In genomic region chr20:46545077-46545826, GRCh38 we compare ENCODE assay signal across 13 cellular contexts. TPM values are rescaled to one million over a fixed set of nuclear protein-coding genes. Genes with fewer than 3 reads are reported as not detected.
DNase-seq lines count a peak whose midpoint lies in the region; ATAC-seq and TF ChIP-seq lines count a peak whose summit lies in the region.
"Had no signal": no experiment of that assay in that cellular context is flagged by ENCODE, and none has a peak within 500 bp of the region (broad histone marks: within the 10 kb centered on the region; RNA-seq: fewer than 3 reads in every experiment).

No MANE protein-coding gene starts in this region.

- peak overlapping the region; percentile 40 for H3K4me3 Mint-ChIP-seq in activated CD4-positive, alpha-beta T cell treated with anti-CD3 and anti-CD28 coated beads, Interleukin-2, amount 10 ng/mL, durations not matched to agents 7 days and 5 days
- peak overlapping the region; percentile 70 for H3K4me3 Mint-ChIP-seq in activated naive CD8-positive, alpha-beta T cell treated with anti-CD3 and anti-CD28 coated beads, Interleukin-2, amount 10 ng/mL, durations not matched to agents 7 days and 5 days

- whole genome bisulfite sequencing in heart right ventricle, 2 donors, result 84 to 87% methylated on average over 14 of the region's 14 CpGs

- H3K27ac Mint-ChIP-seq in activated CD4-positive, alpha-beta T cell treated with anti-CD3 and anti-CD28 coated beads, Interleukin-2, amount 10 ng/mL, durations not matched to agents 7 days and 5 days, result peak overlapping the region; percentile 87
- peak overlapping the region; percentile 93 for H3K27ac Mint-ChIP-seq in activated naive CD8-positive, alpha-beta T cell treated with anti-CD3 and anti-CD28 coated beads, Interleukin-2, amount 10 ng/mL, durations not matched to agents 7 days and 5 days

- DNase-seq in activated CD4-positive, alpha-beta T cell treated with anti-CD3 and anti-CD28 coated beads, Interleukin-2, amount 10 ng/mL, durations not matched to agents 7 days and 5 days, result peak; percentile 63
- no peak for DNase-seq in activated CD4-positive, alpha-beta T cell treated with anti-CD3 and anti-CD28 coated beads for 4 hours
- DNase-seq in NCI-H2029 treated with DMSO at 0.1 percent for 48 hours (lab: John Stamatoyannopoulos, UW) (peak; percentile 38), hepatic stellate cell (ENCODE audit: low spot score) (no peak), heart right ventricle (no peak)
- peak; percentile 67 for DNase-seq in activated naive CD8-positive, alpha-beta T cell treated with anti-CD3 and anti-CD28 coated beads, Interleukin-2, amount 10 ng/mL, durations not matched to agents 7 days and 5 days
- DNase-seq in stimulated activated CD8-positive, alpha-beta memory T cell treated with anti-CD3 and anti-CD28 coated beads, Interleukin-4, amount 100 ng/mL, for 48 hours, result peak; percentile 62
- DNase-seq: amniotic stem cell had no signal

- H3K36me3 ChIP-seq in heart right ventricle, result no peaks in the 10 kb centered on the region
- H3K36me3 ChIP-seq: neutrophil had no signal

- H3K27me3 Mint-ChIP-seq in activated CD4-positive, alpha-beta T cell treated with anti-CD3 and anti-CD28 coated beads, Interleukin-2, amount 10 ng/mL, durations not matched to agents 7 days and 5 days, result peaks cover 7% of the 10 kb centered on the region
- peaks cover 15% of the 10 kb centered on the region for H3K27me3 Mint-ChIP-seq in activated naive CD8-positive, alpha-beta T cell treated with anti-CD3 and anti-CD28 coated beads, Interleukin-2, amount 10 ng/mL, durations not matched to agents 7 days and 5 days

- H3K27ac ChIP-seq in heart right ventricle, result no peak overlapping the region
- H3K27ac ChIP-seq: neutrophil had no signal

- H3K4me1 Mint-ChIP-seq in activated CD4-positive, alpha-beta T cell treated with anti-CD3 and anti-CD28 coated beads, Interleukin-2, amount 10 ng/mL, durations not matched to agents 7 days and 5 days, result peaks cover 10% of the 10 kb centered on the region
- H3K4me1 Mint-ChIP-seq in activated naive CD8-positive, alpha-beta T cell treated with anti-CD3 and anti-CD28 coated beads, Interleukin-2, amount 10 ng/mL, durations not matched to agents 7 days and 5 days, result peaks cover 12% of the 10 kb centered on the region

- no peaks in the 10 kb centered on the region for H3K9me3 ChIP-seq in heart right ventricle
- H3K9me3 ChIP-seq: neutrophil had no signal

- TF ChIP-seq CTCF in heart right ventricle (IDR thresholded peaks at IDR 0.05), result no peak

- no peaks in the 10 kb centered on the region for H3K36me3 Mint-ChIP-seq in activated CD4-positive, alpha-beta T cell treated with anti-CD3 and anti-CD28 coated beads, Interleukin-2, amount 10 ng/mL, durations not matched to agents 7 days and 5 days (ENCODE audit: low read depth)
- no peaks in the 10 kb centered on the region for H3K36me3 Mint-ChIP-seq in activated naive CD8-positive, alpha-beta T cell treated with anti-CD3 and anti-CD28 coated beads, Interleukin-2, amount 10 ng/mL, durations not matched to agents 7 days and 5 days

- intact Hi-C loops in heart right ventricle (cut with DNase I), result no loop called here

- peaks cover 0 to 50% (median 37%) of the 10 kb centered on the region in 7 donors for H3K27me3 ChIP-seq in heart right ventricle

- POLR2A ChIA-PET in activated CD4-positive, alpha-beta T cell treated with anti-CD3 and anti-CD28 coated beads, Interleukin-2, amount 10 ng/mL, durations not matched to agents 7 days and 5 days (lab: Charles Lee), result interaction anchor here (1.1 kb wide), 1 partner anchor 8 kb away, joined by 4 read pairs; no protein-coding TSS in a partner anchor
- POLR2A ChIA-PET in activated naive CD8-positive, alpha-beta T cell treated with anti-CD3 and anti-CD28 coated beads, Interleukin-2, amount 10 ng/mL, durations not matched to agents 7 days and 5 days (lab: Charles Lee), result interaction anchor here (0.7 to 1.6 kb wide), 6 partner anchors 9 to 143 kb away, joined by 3 to 7 read pairs (median 3); partner anchors contain the start of gene TP53RK

- H3K9me3 Mint-ChIP-seq in activated CD4-positive, alpha-beta T cell treated with anti-CD3 and anti-CD28 coated beads, Interleukin-2, amount 10 ng/mL, durations not matched to agents 7 days and 5 days, result no peaks in the 10 kb centered on the region
- H3K9me3 Mint-ChIP-seq in activated naive CD8-positive, alpha-beta T cell treated with anti-CD3 and anti-CD28 coated beads, Interleukin-2, amount 10 ng/mL, durations not matched to agents 7 days and 5 days, result no peaks in the 10 kb centered on the region

- H3K4me1 ChIP-seq in heart right ventricle, result peaks cover 0 to 14% (median 0%) of the 10 kb centered on the region in 9 donors

- CTCF ChIA-PET in activated CD4-positive, alpha-beta T cell treated with anti-CD3 and anti-CD28 coated beads, Interleukin-2, amount 10 ng/mL, durations not matched to agents 7 days and 5 days (lab: Charles Lee), result interaction anchor here (0.8 to 1.6 kb wide), 12 partner anchors 9 to 144 kb away, joined by 3 to 10 read pairs (median 4); partner anchors contain the start of gene TP53RK

- peak; percentile 89 for ATAC-seq in activated naive CD8-positive, alpha-beta T cell treated with anti-CD3 and anti-CD28 coated beads, Interleukin-2, amount 10 ng/mL, durations not matched to agents 7 days and 5 days (ENCODE audit: low read depth)
- ATAC-seq in GM21360 (IDR thresholded peaks at IDR 0.05; ENCODE audit: unreplicated experiment) (no peak), heart right ventricle (no peak)

- no peak overlapping the region for H3K4me3 ChIP-seq in heart right ventricle

RNA-seq across cellular contexts. Expression of gene OCSTAMP, which starts 5.2 kb away (rescaled TPM):
- total RNA-seq in activated CD4-positive, alpha-beta T cell treated with anti-CD3 and anti-CD28 coated beads, Interleukin-2, amount 10 ng/mL, durations not matched to agents 7 days and 5 days, result not detected
- total RNA-seq in activated naive CD8-positive, alpha-beta T cell treated with anti-CD3 and anti-CD28 coated beads, Interleukin-2, amount 10 ng/mL, durations not matched to agents 7 days and 5 days, result not detected
- not detected for total RNA-seq in heart right ventricle
- not detected for polyA plus RNA-seq in heart right ventricle
- total RNA-seq: fibroblast of villous mesenchyme, subcutaneous adipose tissue had no signal
- polyA plus RNA-seq: AG04450 had no signal

RNA-seq across cellular contexts. Expression of gene ZNF334, which starts 31.9 kb away (rescaled TPM):
- total RNA-seq in activated CD4-positive, alpha-beta T cell treated with anti-CD3 and anti-CD28 coated beads, Interleukin-2, amount 10 ng/mL, durations not matched to agents 7 days and 5 days, result under 1 TPM; 0.50 to 0.71 TPM
- total RNA-seq in activated naive CD8-positive, alpha-beta T cell treated with anti-CD3 and anti-CD28 coated beads, Interleukin-2, amount 10 ng/mL, durations not matched to agents 7 days and 5 days, result 1 to 10 TPM; 1.9 to 2.1 TPM
- total RNA-seq in heart right ventricle, result 1 to 10 TPM in 9 of 10 donors, under 1 TPM in 1; 0.70 to 3.0 (median 1.6) TPM
- polyA plus RNA-seq in heart right ventricle, result 1 to 10 TPM in 1 of 2 donors, under 1 TPM in 1; 0.64 to 2.9 TPM

Comparison
In these comparisons a context has a peak if more than half of its experiments do, and no peak if none do; other contexts are left out.
1. DNase-seq: peak in activated CD4-positive, alpha-beta T cell treated with anti-CD3 and anti-CD28 coated beads, Interleukin-2, amount 10 ng/mL, durations not matched to agents 7 days and 5 days (single experiment), NCI-H2029 treated with DMSO at 0.1 percent for 48 hours (single experiment), activated naive CD8-positive, alpha-beta T cell treated with anti-CD3 and anti-CD28 coated beads, Interleukin-2, amount 10 ng/mL, durations not matched to agents 7 days and 5 days (single experiment) and stimulated activated CD8-positive, alpha-beta memory T cell treated with anti-CD3 and anti-CD28 coated beads, Interleukin-4, amount 100 ng/mL, for 48 hours (single experiment); none in activated CD4-positive, alpha-beta T cell treated with anti-CD3 and anti-CD28 coated beads for 4 hours (0 of 2), hepatic stellate cell (single experiment) and heart right ventricle (0 of 2).